In the genomic region with DNA sequence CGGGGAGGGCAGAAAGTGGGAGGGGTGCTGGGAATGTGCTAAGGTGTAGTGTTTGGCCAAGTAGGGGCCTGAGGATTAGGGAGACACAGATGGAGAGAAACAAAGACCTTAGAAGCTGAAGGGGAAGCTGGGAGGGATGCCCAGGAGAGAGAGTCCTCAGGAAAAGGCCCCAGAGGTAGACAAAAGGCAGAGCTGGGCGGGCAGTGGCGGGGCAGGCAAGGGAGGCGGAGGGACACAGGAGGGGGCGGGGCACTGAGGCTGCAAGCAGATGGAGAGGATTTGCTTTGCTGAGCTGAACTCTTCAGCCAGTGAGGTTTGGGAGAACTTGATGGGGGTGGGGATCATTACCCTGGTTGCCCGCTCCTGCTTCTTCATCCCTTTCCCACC, we compare ENCODE assay signal across 8 cellular contexts. TPM values are rescaled to one million over a fixed set of nuclear protein-coding genes. Genes with fewer than 3 reads are reported as not detected.
DNase-seq lines count a peak whose midpoint lies in the region; ATAC-seq, FAIRE-seq and TF ChIP-seq lines count a peak whose summit lies in the region.

No MANE protein-coding gene starts in this region.

- peaks cover 64% of the 10 kb centered on the region for H3K4me1 Mint-ChIP-seq in CD14-positive monocyte

- peaks cover 8 to 21% of the 10 kb centered on the region in 2 donors for H3K36me3 Mint-ChIP-seq in CD14-positive monocyte

- FAIRE-seq in HepG2 (lab: Jason Lieb, UNC) (no peak), GM12892 (lab: Jason Lieb, UNC) (no peak)

- no peak for TF ChIP-seq EP300 in HepG2 (IDR thresholded peaks at IDR 0.05; ENCODE audit: low read depth in 2 of 2, low read length in 2 of 2)
- TF ChIP-seq EP300 in HepG2 (CRISPR knock-in tag; IDR thresholded peaks at IDR 0.05; ENCODE audit: borderline replicate concordance), result no peak

- TF ChIP-seq RAD21 in HepG2 (CRISPR knock-in tag; IDR thresholded peaks at IDR 0.05), result no peak

- POLR2A ChIA-PET in HepG2 (lab: Yijun Ruan, JAX), result interaction anchor here (0.9 to 8.3 kb wide), 3 partner anchors 9 to 45 kb away, joined by 4 to 162 read pairs (median 12); partner anchors contain the start of genes COPS7A and MLF2

- ATAC-seq in HepG2 (no peak), HG02938 (IDR thresholded peaks at IDR 0.05; ENCODE audit: unreplicated experiment) (no peak), GM18505 (IDR thresholded peaks at IDR 0.05; ENCODE audit: unreplicated experiment) (no peak)

- 0 out of 2 replicates have a peak, but pooled peaks cover 6% of the 10 kb centered on the region for H4K20me1 ChIP-seq in HepG2 (ENCODE audit: insufficient read depth, low read length)

- no peak overlapping the region for H3K27ac Mint-ChIP-seq in CD14-positive monocyte

- peak overlapping the region; percentile 89 for H3K4me3 ChIP-seq in ACC112 (ENCODE audit: low read depth, low read length)
- peak overlapping the region; percentile 94 for H3K4me3 ChIP-seq in astrocyte of the cerebellum (ENCODE audit: low read depth, low read length)
- peak overlapping the region in 1 of 3 experiments; percentile 81; a peak in 2 of 6 replicates for H3K4me3 ChIP-seq in HepG2 (replicated peaks in 1 of 3; ENCODE audit: insufficient read depth in 1 of 3, low read depth in 2 of 3, low read length in 3 of 3)

- peaks cover 58 to 81% (median 77%) of the 10 kb centered on the region in 3 donors for H3K27me3 Mint-ChIP-seq in CD14-positive monocyte (ENCODE audit: low read depth in 3 of 3)

- H3K4me1 ChIP-seq in ACC112 (ENCODE audit: control insufficient read depth, insufficient read depth, low read length, unreplicated experiment), result peaks cover 25% of the 10 kb centered on the region
- peaks cover 67% of the 10 kb centered on the region for H3K4me1 ChIP-seq in HepG2 (ENCODE audit: insufficient read depth, low read length)

- TF ChIP-seq CTCF in astrocyte of the cerebellum (IDR thresholded peaks at IDR 0.05; ENCODE audit: low read depth, low read length, missing control alignments) (no peak), HepG2 (CRISPR knock-in tag; IDR thresholded peaks at IDR 0.05) (no peak), CD14-positive monocyte (IDR thresholded peaks at IDR 0.05) (no peak)

- H3K4me3 Mint-ChIP-seq in CD14-positive monocyte, result peak overlapping the region in 1 of 2 donors; percentile 54

- H3K9me3 Mint-ChIP-seq in CD14-positive monocyte, result peaks cover 0 to 10% (median 7%) of the 10 kb centered on the region in 7 donors

- in situ Hi-C loops in astrocyte of the cerebellum (cut with HindIII; ENCODE audit: low sequenced_read_pairs) (loop anchor here (5.0 kb wide), 1 partner anchor 43 kb away; no protein-coding TSS in a partner anchor), HepG2 (cut with HindIII; ENCODE audit: extremely low pct_ligation_motif_present, low pct_unique_long_range_greater_than_20kb) (no loop called here)

- BruUV-seq in HepG2 (replicated peaks; lab: Mats Ljungman, UMichigan), result no TSS peak

- H3K27ac ChIP-seq in ACC112 (ENCODE audit: low read depth, low read length), result no peak overlapping the region
- H3K27ac ChIP-seq in HepG2 (ENCODE audit: extremely low read length, insufficient read depth, low read length), result peak overlapping the region; percentile 88

- H3K9ac ChIP-seq in HepG2 (ENCODE audit: insufficient read depth, low read depth, low read length), result peak overlapping the region; percentile 90; the same call in 1 of the 2 replicates

- no peak for TF ChIP-seq POLR2A in HepG2 (IDR thresholded peaks at IDR 0.05; ENCODE audit: insufficient read depth in 1 of 2, low read depth in 2 of 2, low read length in 2 of 2)
- no peak for TF ChIP-seq POLR2A in GM12892 (IDR thresholded peaks at IDR 0.05; ENCODE audit: low read depth, low read length)
- TF ChIP-seq POLR2A in GM18505 (IDR thresholded peaks at IDR 0.05; ENCODE audit: borderline replicate concordance, extremely low read depth, insufficient read depth, insufficient read length), result no peak

- peak; percentile 56 for DNase-seq in HuH-7.5 (ENCODE audit: low spot score)
- DNase-seq in astrocyte of the cerebellum (ENCODE audit: low read depth), result no peak
- DNase-seq in HepG2 (ENCODE audit: low spot score), result no peak
- DNase-seq in GM12892 (ENCODE audit: insufficient read length), result no peak
- no peak for DNase-seq in CD14-positive monocyte (ENCODE audit: low spot score)

- intact Hi-C loops in HepG2 (cut with micrococcal nuclease; ENCODE audit: unreplicated experiment) (no loop called here), CD14-positive monocyte (cut with micrococcal nuclease) (no loop called here)

- no peaks in the 10 kb centered on the region for H3K9me3 ChIP-seq in HepG2 (ENCODE audit: low read length)

- H3K79me2 ChIP-seq in ACC112 (ENCODE audit: control insufficient read depth, insufficient read depth, low read length, unreplicated experiment), result peaks cover 32% of the 10 kb centered on the region
- peaks cover 20% of the 10 kb centered on the region for H3K79me2 ChIP-seq in HepG2 (ENCODE audit: insufficient read depth, low read length)

- peak overlapping the region; percentile 93 for H3K4me2 ChIP-seq in HepG2 (ENCODE audit: low read depth, low read length)

- 90% methylated on average over 6 of the region's 6 CpGs for WGBS in HepG2 (ENCODE audit: low lambda C conversion rate)

- H3K27me3 ChIP-seq in ACC112 (ENCODE audit: insufficient read depth, low read length) (no peaks in the 10 kb centered on the region), HepG2 (ENCODE audit: control insufficient read depth in 1 of 2, insufficient read depth in 2 of 2, low read length in 2 of 2) (no peaks in the 10 kb centered on the region)

- H2AFZ ChIP-seq in ACC112 (ENCODE audit: low read length, unreplicated experiment) (no peak overlapping the region), HepG2 (ENCODE audit: low read length) (no peak overlapping the region)

- CTCF ChIA-PET in HepG2 (lab: Yijun Ruan, JAX; ENCODE audit: low intra/inter-chr PET ratio, low total read pairs), result no interaction called here

- H3K36me3 ChIP-seq in ACC112 (ENCODE audit: insufficient read depth, low read length), result no peaks in the 10 kb centered on the region
- peaks cover 0 to 11% of the 10 kb centered on the region in 2 experiments; a peak in 1 of 5 replicates for H3K36me3 ChIP-seq in HepG2 (replicated peaks in 1 of 2; ENCODE audit: control insufficient read depth in 1 of 2, insufficient read depth in 2 of 2, low read length in 2 of 2)

RNA-seq across cellular contexts. Expression of gene PTMS, which starts 2.8 kb away (rescaled TPM):
- 40.5 and 42.1 TPM in 2 replicates for total RNA-seq in HepG2 (2016; rRNA removed; fragmentation: Illumina TruSeq; extraction: Trizol)
- 20.4 and 25.8 TPM in 2 replicates for total RNA-seq in HepG2 (2016; cell fraction: cytosol; rRNA removed; fragmentation: Illumina TruSeq; extraction: Trizol; ENCODE audit: low read depth)
- 34.7 and 40.6 TPM in 2 replicates for total RNA-seq in HepG2 (2016; cell fraction: insoluble cytoplasmic fraction; rRNA removed; fragmentation: Illumina TruSeq; extraction: Trizol)
- total RNA-seq in HepG2 (2016; cell fraction: membrane; rRNA removed; fragmentation: Illumina TruSeq; extraction: Trizol), result 33.5 and 39.4 TPM in 2 replicates
- total RNA-seq in HepG2 (2016; cell fraction: nucleus; rRNA removed; fragmentation: Illumina TruSeq; extraction: Trizol), result 24.6 and 26.7 TPM in 2 replicates
- 79.1 and 82.4 TPM in 2 replicates for polyA plus RNA-seq in HepG2 (2011; rRNA removed)
- 82.7 and 86.9 TPM in 2 replicates for polyA plus RNA-seq in HepG2 (2011; cell fraction: cytosol; rRNA removed)
- polyA plus RNA-seq in HepG2 (2011; cell fraction: nucleus; rRNA removed), result 107 and 116 TPM in 2 replicates
- polyA plus RNA-seq in HepG2 (2012), result 128 and 237 TPM in 2 replicates
- 96.6 and 97.7 TPM in 2 replicates for polyA plus RNA-seq in HepG2 (2016; cell fraction: cytosol; fragmentation: Illumina TruSeq; extraction: Trizol; ENCODE audit: low read depth)
- polyA plus RNA-seq in HepG2 (2016; cell fraction: insoluble cytoplasmic fraction; fragmentation: Illumina TruSeq; extraction: Trizol; ENCODE audit: low read depth), result 162 and 207 TPM in 2 replicates
- polyA plus RNA-seq in HepG2 (2016; cell fraction: membrane; fragmentation: Illumina TruSeq; extraction: Trizol; ENCODE audit: low read depth), result 140 and 143 TPM in 2 replicates
- polyA plus RNA-seq in HepG2 (2016; cell fraction: nucleus; fragmentation: Illumina TruSeq; extraction: Trizol; ENCODE audit: insufficient read depth, low read depth), result 169 and 175 TPM in 2 replicates
- 46.9 and 158 TPM in 2 replicates for polyA minus RNA-seq in HepG2 (2011; rRNA and poly(A)+ RNA removed; ENCODE audit: low replicate concordance)
- 19.3 and 21.6 TPM in 2 replicates for polyA minus RNA-seq in HepG2 (2011; cell fraction: cytosol; rRNA and poly(A)+ RNA removed)
- polyA minus RNA-seq in HepG2 (2011; cell fraction: nucleus; rRNA and poly(A)+ RNA removed), result 8.1 and 13.0 TPM in 2 replicates
- polyA plus RNA-seq in GM12892 (2012; ENCODE audit: missing spikeins), result 29.4 TPM
- polyA plus RNA-seq in CD14-positive monocyte, result 1 to 10 TPM; 2.4 to 2.6 TPM

RNA-seq across cellular contexts. Expression of gene LAG3, which starts 3.3 kb away (rescaled TPM):
- total RNA-seq in HepG2 (2016; rRNA removed; fragmentation: Illumina TruSeq; extraction: Trizol), result 0.11 TPM in 1 of 2 replicates, not detected in the other
- not detected in 2 replicates for total RNA-seq in HepG2 (2016; cell fraction: cytosol; rRNA removed; fragmentation: Illumina TruSeq; extraction: Trizol; ENCODE audit: low read depth)
- total RNA-seq in HepG2 (2016; cell fraction: insoluble cytoplasmic fraction; rRNA removed; fragmentation: Illumina TruSeq; extraction: Trizol), result 0.11 TPM in 1 of 2 replicates, not detected in the other
- total RNA-seq in HepG2 (2016; cell fraction: membrane; rRNA removed; fragmentation: Illumina TruSeq; extraction: Trizol), result 0.07 TPM in 1 of 2 replicates, not detected in the other
- total RNA-seq in HepG2 (2016; cell fraction: nucleus; rRNA removed; fragmentation: Illumina TruSeq; extraction: Trizol), result 0.31 TPM in 1 of 2 replicates, not detected in the other
- 0.26 and 0.51 TPM in 2 replicates for polyA plus RNA-seq in HepG2 (2011; rRNA removed)
- 0.08 and 0.15 TPM in 2 replicates for polyA plus RNA-seq in HepG2 (2011; cell fraction: cytosol; rRNA removed)
- polyA plus RNA-seq in HepG2 (2011; cell fraction: nucleus; rRNA removed), result 3.5 and 3.6 TPM in 2 replicates
- polyA plus RNA-seq in HepG2 (2012), result 0.95 and 1.0 TPM in 2 replicates
- polyA plus RNA-seq in HepG2 (2016; cell fraction: cytosol; fragmentation: Illumina TruSeq; extraction: Trizol; ENCODE audit: low read depth), result not detected in 2 replicates
- polyA plus RNA-seq in HepG2 (2016; cell fraction: insoluble cytoplasmic fraction; fragmentation: Illumina TruSeq; extraction: Trizol; ENCODE audit: low read depth), result not detected in 2 replicates
- polyA plus RNA-seq in HepG2 (2016; cell fraction: membrane; fragmentation: Illumina TruSeq; extraction: Trizol; ENCODE audit: low read depth), result 0.11 TPM in 1 of 2 replicates, not detected in the other
- polyA plus RNA-seq in HepG2 (2016; cell fraction: nucleus; fragmentation: Illumina TruSeq; extraction: Trizol; ENCODE audit: insufficient read depth, low read depth), result 1.3 and 2.2 TPM in 2 replicates
- polyA minus RNA-seq in HepG2 (2011; rRNA and poly(A)+ RNA removed; ENCODE audit: low replicate concordance), result 0.08 and 0.54 TPM in 2 replicates
- not detected in 2 replicates for polyA minus RNA-seq in HepG2 (2011; cell fraction: cytosol; rRNA and poly(A)+ RNA removed)
- polyA minus RNA-seq in HepG2 (2011; cell fraction: nucleus; rRNA and poly(A)+ RNA removed), result 0.90 and 2.0 TPM in 2 replicates
- 0.74 TPM for polyA plus RNA-seq in GM12892 (2012; ENCODE audit: missing spikeins)
- polyA plus RNA-seq in CD14-positive monocyte, result not detected

RNA-seq across cellular contexts. Expression of gene MLF2, which starts 16.1 kb away (rescaled TPM):
- 88.1 and 95.8 TPM in 2 replicates for total RNA-seq in HepG2 (2016; rRNA removed; fragmentation: Illumina TruSeq; extraction: Trizol)
- total RNA-seq in HepG2 (2016; cell fraction: cytosol; rRNA removed; fragmentation: Illumina TruSeq; extraction: Trizol; ENCODE audit: low read depth), result 20.8 and 28.2 TPM in 2 replicates
- total RNA-seq in HepG2 (2016; cell fraction: insoluble cytoplasmic fraction; rRNA removed; fragmentation: Illumina TruSeq; extraction: Trizol), result 86.9 and 96.5 TPM in 2 replicates
- 41.7 and 71.5 TPM in 2 replicates for total RNA-seq in HepG2 (2016; cell fraction: membrane; rRNA removed; fragmentation: Illumina TruSeq; extraction: Trizol)
- total RNA-seq in HepG2 (2016; cell fraction: nucleus; rRNA removed; fragmentation: Illumina TruSeq; extraction: Trizol), result 50.4 and 54.8 TPM in 2 replicates
- polyA plus RNA-seq in HepG2 (2011; rRNA removed) (167 and 178 TPM in 2 replicates), CD14-positive monocyte (100 to 1,000 TPM; 113 to 140 TPM)
- 182 and 203 TPM in 2 replicates for polyA plus RNA-seq in HepG2 (2011; cell fraction: cytosol; rRNA removed)
- 234 and 240 TPM in 2 replicates for polyA plus RNA-seq in HepG2 (2011; cell fraction: nucleus; rRNA removed)
- polyA plus RNA-seq in HepG2 (2012), result 94.9 and 97.7 TPM in 2 replicates
- 31.3 and 48.0 TPM in 2 replicates for polyA plus RNA-seq in HepG2 (2016; cell fraction: cytosol; fragmentation: Illumina TruSeq; extraction: Trizol; ENCODE audit: low read depth)
- polyA plus RNA-seq in HepG2 (2016; cell fraction: insoluble cytoplasmic fraction; fragmentation: Illumina TruSeq; extraction: Trizol; ENCODE audit: low read depth), result 178 and 184 TPM in 2 replicates
- polyA plus RNA-seq in HepG2 (2016; cell fraction: membrane; fragmentation: Illumina TruSeq; extraction: Trizol; ENCODE audit: low read depth), result 69.7 and 93.5 TPM in 2 replicates
- polyA plus RNA-seq in HepG2 (2016; cell fraction: nucleus; fragmentation: Illumina TruSeq; extraction: Trizol; ENCODE audit: insufficient read depth, low read depth), result 128 and 129 TPM in 2 replicates
- polyA minus RNA-seq in HepG2 (2011; rRNA and poly(A)+ RNA removed; ENCODE audit: low replicate concordance), result 127 and 179 TPM in 2 replicates
- polyA minus RNA-seq in HepG2 (2011; cell fraction: cytosol; rRNA and poly(A)+ RNA removed), result 36.1 and 36.7 TPM in 2 replicates
- polyA minus RNA-seq in HepG2 (2011; cell fraction: nucleus; rRNA and poly(A)+ RNA removed), result 47.3 and 50.7 TPM in 2 replicates
- 82.5 TPM for polyA plus RNA-seq in GM12892 (2012; ENCODE audit: missing spikeins)

RNA-seq across cellular contexts. Expression of gene CD4, which starts 20.3 kb away (rescaled TPM):
- total RNA-seq in HepG2 (2016; rRNA removed; fragmentation: Illumina TruSeq; extraction: Trizol), result 0.07 and 0.27 TPM in 2 replicates
- not detected in 2 replicates for total RNA-seq in HepG2 (2016; cell fraction: cytosol; rRNA removed; fragmentation: Illumina TruSeq; extraction: Trizol; ENCODE audit: low read depth)
- total RNA-seq in HepG2 (2016; cell fraction: insoluble cytoplasmic fraction; rRNA removed; fragmentation: Illumina TruSeq; extraction: Trizol), result 0.15 TPM in 1 of 2 replicates, not detected in the other
- 0.10 TPM in 1 of 2 replicates, not detected in the other for total RNA-seq in HepG2 (2016; cell fraction: membrane; rRNA removed; fragmentation: Illumina TruSeq; extraction: Trizol)
- 0.28 and 0.41 TPM in 2 replicates for total RNA-seq in HepG2 (2016; cell fraction: nucleus; rRNA removed; fragmentation: Illumina TruSeq; extraction: Trizol)
- 0.68 and 0.95 TPM in 2 replicates for polyA plus RNA-seq in HepG2 (2011; rRNA removed)
- 0.54 and 0.87 TPM in 2 replicates for polyA plus RNA-seq in HepG2 (2011; cell fraction: cytosol; rRNA removed)
- 0.55 and 0.64 TPM in 2 replicates for polyA plus RNA-seq in HepG2 (2011; cell fraction: nucleus; rRNA removed)
- 1.5 and 2.7 TPM in 2 replicates for polyA plus RNA-seq in HepG2 (2012)
- polyA plus RNA-seq in HepG2 (2016; cell fraction: cytosol; fragmentation: Illumina TruSeq; extraction: Trizol; ENCODE audit: low read depth), result 0.06 and 0.14 TPM in 2 replicates
- polyA plus RNA-seq in HepG2 (2016; cell fraction: insoluble cytoplasmic fraction; fragmentation: Illumina TruSeq; extraction: Trizol; ENCODE audit: low read depth), result 0.16 and 0.24 TPM in 2 replicates
- polyA plus RNA-seq in HepG2 (2016; cell fraction: membrane; fragmentation: Illumina TruSeq; extraction: Trizol; ENCODE audit: low read depth), result not detected in 2 replicates
- 0.52 and 0.68 TPM in 2 replicates for polyA plus RNA-seq in HepG2 (2016; cell fraction: nucleus; fragmentation: Illumina TruSeq; extraction: Trizol; ENCODE audit: insufficient read depth, low read depth)
- 2.6 TPM in 1 of 2 replicates, not detected in the other for polyA minus RNA-seq in HepG2 (2011; rRNA and poly(A)+ RNA removed; ENCODE audit: low replicate concordance)
- 0.20 and 0.70 TPM in 2 replicates for polyA minus RNA-seq in HepG2 (2011; cell fraction: cytosol; rRNA and poly(A)+ RNA removed)
- 0.39 and 0.87 TPM in 2 replicates for polyA minus RNA-seq in HepG2 (2011; cell fraction: nucleus; rRNA and poly(A)+ RNA removed)
- polyA plus RNA-seq in GM12892 (2012; ENCODE audit: missing spikeins), result not detected
- polyA plus RNA-seq in CD14-positive monocyte, result 100 to 1,000 TPM; 269 to 371 TPM

RNA-seq across cellular contexts. Expression of gene COPS7A, which starts 45.1 kb away (rescaled TPM):
- 38.0 and 40.0 TPM in 2 replicates for total RNA-seq in HepG2 (2016; rRNA removed; fragmentation: Illumina TruSeq; extraction: Trizol)
- 16.6 and 19.7 TPM in 2 replicates for total RNA-seq in HepG2 (2016; cell fraction: cytosol; rRNA removed; fragmentation: Illumina TruSeq; extraction: Trizol; ENCODE audit: low read depth)
- 38.4 and 43.8 TPM in 2 replicates for total RNA-seq in HepG2 (2016; cell fraction: insoluble cytoplasmic fraction; rRNA removed; fragmentation: Illumina TruSeq; extraction: Trizol)
- total RNA-seq in HepG2 (2016; cell fraction: membrane; rRNA removed; fragmentation: Illumina TruSeq; extraction: Trizol), result 33.7 and 38.9 TPM in 2 replicates
- 20.4 and 24.9 TPM in 2 replicates for total RNA-seq in HepG2 (2016; cell fraction: nucleus; rRNA removed; fragmentation: Illumina TruSeq; extraction: Trizol)
- 71.4 and 73.6 TPM in 2 replicates for polyA plus RNA-seq in HepG2 (2011; rRNA removed)
- polyA plus RNA-seq in HepG2 (2011; cell fraction: cytosol; rRNA removed), result 68.4 and 72.5 TPM in 2 replicates
- 96.7 and 97.8 TPM in 2 replicates for polyA plus RNA-seq in HepG2 (2011; cell fraction: nucleus; rRNA removed)
- 27.8 and 28.6 TPM in 2 replicates for polyA plus RNA-seq in HepG2 (2012)
- polyA plus RNA-seq in HepG2 (2016; cell fraction: cytosol; fragmentation: Illumina TruSeq; extraction: Trizol; ENCODE audit: low read depth), result 16.8 and 17.8 TPM in 2 replicates
- polyA plus RNA-seq in HepG2 (2016; cell fraction: insoluble cytoplasmic fraction; fragmentation: Illumina TruSeq; extraction: Trizol; ENCODE audit: low read depth), result 43.9 and 53.4 TPM in 2 replicates
- polyA plus RNA-seq in HepG2 (2016; cell fraction: membrane; fragmentation: Illumina TruSeq; extraction: Trizol; ENCODE audit: low read depth), result 27.8 and 32.9 TPM in 2 replicates
- 43.1 and 49.0 TPM in 2 replicates for polyA plus RNA-seq in HepG2 (2016; cell fraction: nucleus; fragmentation: Illumina TruSeq; extraction: Trizol; ENCODE audit: insufficient read depth, low read depth)
- 54.1 and 62.8 TPM in 2 replicates for polyA minus RNA-seq in HepG2 (2011; rRNA and poly(A)+ RNA removed; ENCODE audit: low replicate concordance)
- 14.6 and 16.3 TPM in 2 replicates for polyA minus RNA-seq in HepG2 (2011; cell fraction: cytosol; rRNA and poly(A)+ RNA removed)
- 9.7 and 12.6 TPM in 2 replicates for polyA minus RNA-seq in HepG2 (2011; cell fraction: nucleus; rRNA and poly(A)+ RNA removed)
- 37.3 TPM for polyA plus RNA-seq in GM12892 (2012; ENCODE audit: missing spikeins)
- 10 to 100 TPM; 70.1 to 77.1 TPM for polyA plus RNA-seq in CD14-positive monocyte

Comparison
In these comparisons a context has a peak if more than half of its experiments do, and no peak if none do; other contexts are left out.
1. RNA of gene PTMS, which starts 2.8 kb away (polyA plus RNA-seq): 79.1 to 237 TPM in HepG2; 2.4 to 2.6 TPM in CD14-positive monocyte; every median in the first group is over 10 times any median in the second.